In genomic region chr4:143980776-143981175, GRCh38 we compare ENCODE assay signal across 12 cellular contexts. TPM values are rescaled to one million over a fixed set of nuclear protein-coding genes. Genes with fewer than 3 reads are reported as not detected.
DNase-seq lines count a peak whose midpoint lies in the region; ATAC-seq and TF ChIP-seq lines count a peak whose summit lies in the region.
"Not testable (repeated sequence)": the region's sequence is repeated elsewhere in the genome, so short reads cannot be mapped to it uniquely, and the experiment has no call there.
"Had no signal": no experiment of that assay in that cellular context is flagged by ENCODE, and none has a peak within 500 bp of the region (broad histone marks: within the 10 kb centered on the region; RNA-seq: fewer than 3 reads in every experiment).

No MANE protein-coding gene starts in this region.

- intact Hi-C loops in MCF 10A (cut with micrococcal nuclease) = loop anchor here (2.0 kb wide), 1 partner anchor 206 kb away; no protein-coding TSS in a partner anchor
- intact Hi-C loops in left lung (cut with DNase I) = not testable (repeated sequence)

- TF ChIP-seq CTCF in HFFc6 (IDR thresholded peaks at IDR 0.05) (peak; percentile 11; the same call in 1 of the 2 replicates), Loucy (conservative IDR thresholded peaks at IDR 0.05; ENCODE audit: low read length) (peak; percentile 57)
- TF ChIP-seq CTCF in RWPE2 (IDR thresholded peaks at IDR 0.05; ENCODE audit: poor library complexity, severe bottlenecking); MCF 10A (IDR thresholded peaks at IDR 0.05; ENCODE audit: unreplicated experiment); fibroblast of lung (conservative IDR thresholded peaks at IDR 0.05 in 1 of 2, IDR thresholded peaks at IDR 0.05 in 1 of 2; ENCODE audit: low read depth in 1 of 2, low read length in 2 of 2); left lung (IDR thresholded peaks at IDR 0.05): not testable (repeated sequence)

- CTCF ChIA-PET in MCF 10A (lab: Yijun Ruan, JAX) = interaction anchor here (0.6 to 1.6 kb wide), 4 partner anchors 137 to 388 kb away, joined by 3 to 6 read pairs (median 3); no protein-coding TSS in a partner anchor

- H3K9me3 ChIP-seq in Loucy (ENCODE audit: insufficient read depth, low read depth, low read length); RWPE2 (ENCODE audit: severe bottlenecking); fibroblast of lung (ENCODE audit: control insufficient read depth, insufficient read depth, low read depth, low read length); left lung: not testable (repeated sequence)

- H3K9me2 ChIP-seq in Loucy (replicated peaks; ENCODE audit: low read depth, low read length) = not testable (repeated sequence)

- H3K4me2 ChIP-seq in Loucy (ENCODE audit: low read depth, low read length, poor library complexity, severe bottlenecking); fibroblast of lung (ENCODE audit: extremely low read depth, insufficient read depth, low read length): not testable (repeated sequence)

- H3K4me1 Mint-ChIP-seq in HFFc6 (ENCODE audit: low read depth); MCF 10A (ENCODE audit: insufficient read depth, unreplicated experiment): not testable (repeated sequence)

- POLR2A ChIA-PET in MCF 10A (lab: Yijun Ruan, JAX) = not testable (repeated sequence)

- not testable (repeated sequence) for BruUV-seq in MCF 10A (replicated peaks; lab: Mats Ljungman, UMichigan)

- not testable (repeated sequence) for H3K27me3 ChIP-seq in Loucy (ENCODE audit: insufficient read depth, low read length, poor library complexity, severe bottlenecking); RWPE2 (ENCODE audit: insufficient read depth, poor library complexity, severe bottlenecking); fibroblast of lung (ENCODE audit: control insufficient read depth, insufficient read depth, low read length); left lung

- not testable (repeated sequence) for H3K9ac ChIP-seq in Loucy (ENCODE audit: low read depth, low read length, poor library complexity, severe bottlenecking); fibroblast of lung (ENCODE audit: insufficient read depth, low read length)

- not testable (repeated sequence) for H3K4me1 ChIP-seq in Loucy (ENCODE audit: insufficient read depth, low read length, poor library complexity, severe bottlenecking); RWPE2 (ENCODE audit: insufficient read depth, poor library complexity, severe bottlenecking); fibroblast of lung (ENCODE audit: control insufficient read depth, extremely low read depth, insufficient read depth, low read length); left lung

- H3F3A ChIP-seq in Loucy (ENCODE audit: low read depth) = not testable (repeated sequence)

- H3K27ac Mint-ChIP-seq in HFFc6; MCF 10A (ENCODE audit: low read depth, unreplicated experiment): not testable (repeated sequence)

- not testable (repeated sequence) for H3K27ac ChIP-seq in RWPE2 (ENCODE audit: poor library complexity, severe bottlenecking); fibroblast of lung (ENCODE audit: insufficient read depth, low read length); left lung

- H2AFZ ChIP-seq in Loucy (ENCODE audit: low read length); fibroblast of lung (ENCODE audit: low read length): not testable (repeated sequence)

- H3K27me3 Mint-ChIP-seq in HFFc6 (ENCODE audit: insufficient read depth); MCF 10A (ENCODE audit: insufficient read depth, unreplicated experiment): not testable (repeated sequence)

- H3K79me2 ChIP-seq in Loucy (ENCODE audit: insufficient read depth, low read length); fibroblast of lung (ENCODE audit: control insufficient read depth, insufficient read depth, low read length): not testable (repeated sequence)

- not testable (repeated sequence) for H4K20me1 ChIP-seq in Loucy (ENCODE audit: insufficient read depth, low read length, poor library complexity, severe bottlenecking); fibroblast of lung (ENCODE audit: control insufficient read depth, extremely low read depth, insufficient read depth, low read length)

- not testable (repeated sequence) for H3K36me3 ChIP-seq in Loucy (ENCODE audit: insufficient read depth, low read length); RWPE2 (ENCODE audit: low read depth); fibroblast of lung (ENCODE audit: control insufficient read depth, insufficient read depth, low read length); left lung

- not testable (repeated sequence) for H3K4me3 Mint-ChIP-seq in HFFc6; MCF 10A (ENCODE audit: unreplicated experiment)

- not testable (repeated sequence) for H3K9me3 Mint-ChIP-seq in HFFc6; MCF 10A (ENCODE audit: unreplicated experiment)

- not testable (repeated sequence) for H3K4me3 ChIP-seq in Loucy (ENCODE audit: low read length, poor library complexity, severe bottlenecking); RWPE2 (ENCODE audit: severe bottlenecking); fibroblast of lung (replicated peaks in 1 of 4; ENCODE audit: control extremely low read depth in 1 of 4, insufficient read depth in 1 of 4, low read depth in 3 of 4, low read length in 4 of 4); left lung

- DNase-seq in GM03348 (ENCODE audit: low spot score) (peak; percentile 4), HFFc6 (peak; percentile 2), MCF 10A (ENCODE audit: unreplicated experiment) (peak; percentile 34), fibroblast of lung (ENCODE audit: low read depth in 2 of 2) (peak; percentile 3)
- DNase-seq in RWPE2 (ENCODE audit: low spot score); left lung: not testable (repeated sequence)

- ATAC-seq in RWPE2 (ENCODE audit: low read depth) (peak; percentile 41; the same call in 2 of the 3 replicates), left lung (peak; percentile 38)

- not testable (repeated sequence) for H3K36me3 Mint-ChIP-seq in HFFc6 (ENCODE audit: low read depth); MCF 10A (ENCODE audit: insufficient read depth, unreplicated experiment)

RNA-seq across cellular contexts. Expression of gene GYPB, which starts 38.4 kb away (rescaled TPM):
- total RNA-seq in HFFc6 (2021; fragmentation: NEBNext Ultra II Directional; extraction: Animal tissue kit (Norgen Biotek cat#: 25700)) = not detected
- not detected in 2 replicates for total RNA-seq in MCF 10A (2022)
- not detected in 2 replicates for total RNA-seq in fibroblast of lung
- not detected in 2 replicates for polyA plus RNA-seq in fibroblast of lung
- polyA plus RNA-seq in fibroblast of lung (2012) = not detected in 2 replicates
- polyA minus RNA-seq in fibroblast of lung (ENCODE audit: low replicate concordance) = not detected in 2 replicates
- not detected for total RNA-seq in left lung
- total RNA-seq: Caco-2, Daoy, tibial nerve had no signal
- polyA plus RNA-seq: immature natural killer cell, lung had no signal
